In genomic region chr4:105025263-105026017, GRCh38 we compare ENCODE assay signal across 19 cellular contexts.
"Had no signal": no experiment of that assay in that cellular context is flagged by ENCODE, and none has a peak within 500 bp of the region (broad histone marks: within the 10 kb centered on the region; RNA-seq: fewer than 3 reads in every experiment).

No MANE protein-coding gene starts in this region.

- H3K36me3 ChIP-seq: esophagus muscularis mucosa, gastroesophageal sphincter, heart left ventricle, lower lobe of right lung, spleen, thoracic aorta, upper lobe of right lung had no signal

- H3K27ac Mint-ChIP-seq: activated naive CD8-positive, alpha-beta T cell; mesothelial cell of epicardium; nephron; stimulated activated naive B cell treated with anti-CD40 and anti-IgM and Interleukin-4, amounts not matched to agents 10 μg/mL and 1 μg/mL and 100 μg/mL, for 72 hours; T-cell had no signal

- H3K4me1 ChIP-seq: esophagus muscularis mucosa, gastroesophageal sphincter, spleen, upper lobe of right lung had no signal

- H3K27me3 ChIP-seq: esophagus muscularis mucosa, gastroesophageal sphincter, heart left ventricle, spleen, upper lobe of right lung had no signal

- H3K4me3 ChIP-seq: esophagus muscularis mucosa, gastroesophageal sphincter, heart left ventricle, lower lobe of right lung, spleen, thoracic aorta, upper lobe of right lung had no signal

- H3K9me3 ChIP-seq: lower lobe of right lung, upper lobe of right lung had no signal

- ATAC-seq: gastroesophageal sphincter; heart left ventricle; left cardiac atrium; lower lobe of right lung; stimulated activated naive B cell treated with anti-CD40 and anti-IgM and Interleukin-4, amounts not matched to agents 10 μg/mL and 1 μg/mL and 100 μg/mL, for 72 hours; T-cell; upper lobe of right lung had no signal

- H3K4me3 Mint-ChIP-seq: activated naive CD8-positive, alpha-beta T cell; immature natural killer cell; mesothelial cell of epicardium; nephron; stimulated activated naive B cell treated with anti-CD40 and anti-IgM and Interleukin-4, amounts not matched to agents 10 μg/mL and 1 μg/mL and 100 μg/mL, for 72 hours; T-cell had no signal

- H3K36me3 Mint-ChIP-seq: mesothelial cell of epicardium; stimulated activated naive B cell treated with anti-CD40 and anti-IgM and Interleukin-4, amounts not matched to agents 10 μg/mL and 1 μg/mL and 100 μg/mL, for 72 hours; T-cell had no signal

- H3K27ac ChIP-seq: esophagus muscularis mucosa, gastroesophageal sphincter, heart left ventricle, lower lobe of right lung, spleen, thoracic aorta, upper lobe of right lung had no signal

- DNase-seq: activated CD4-positive, alpha-beta T cell treated with anti-CD3 and anti-CD28 coated beads, Interleukin-2, amount 50 U/mL, for 1 hour; activated CD4-positive, CD25-positive, alpha-beta regulatory T cell treated with anti-CD3 and anti-CD28 coated beads, Interleukin-2, amount 50 U/mL, for 72 hours; activated gamma-delta T cell; effector CD4-positive, alpha-beta T cell; heart left ventricle; immature natural killer cell; left cardiac atrium; lower lobe of right lung; spleen; stimulated activated CD4-positive, alpha-beta T cell treated with anti-CD3 and anti-CD28 coated beads, Interleukin-4, amount 100 ng/mL, for 4 hours; stimulated activated naive B cell treated with anti-CD40 and anti-IgM and Interleukin-4, amounts not matched to agents 10 μg/mL and 1 μg/mL and 100 μg/mL, for 72 hours; T-cell; upper lobe of right lung had no signal

- H3K4me1 Mint-ChIP-seq: immature natural killer cell; nephron; stimulated activated naive B cell treated with anti-CD40 and anti-IgM and Interleukin-4, amounts not matched to agents 10 μg/mL and 1 μg/mL and 100 μg/mL, for 72 hours; T-cell had no signal
